ENCODE assay signal across 1 cellular context in the genomic region with DNA sequence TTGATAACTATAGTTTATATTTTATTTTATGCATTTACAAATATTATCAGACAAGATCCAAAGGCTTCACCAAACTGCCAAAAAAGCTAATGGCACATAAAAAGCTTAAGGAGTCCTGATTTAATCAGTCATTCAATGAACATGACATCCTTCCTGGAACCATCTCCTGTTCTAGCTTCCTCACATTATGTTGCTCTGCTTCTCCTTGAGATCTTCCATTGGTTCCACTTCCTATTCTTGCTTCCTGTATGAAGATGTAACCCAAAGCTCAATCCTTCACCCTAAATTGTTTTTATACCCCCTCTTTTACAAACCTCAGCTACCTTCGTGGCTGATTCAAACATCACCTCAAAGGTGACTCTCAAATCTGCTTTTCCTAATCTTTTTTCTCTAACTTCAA.
A peak's percentile ranks its signal among the peaks of the same experiment; 100 is the strongest.
TF ChIP-seq lines count a peak whose summit lies in the region.

No MANE protein-coding gene starts in this region.

TF ChIP-seq in GM12878, 131 proteins besides CTCF, POLR2A, EP300 and RAD21:
- TF ChIP-seq SPI1 (IDR thresholded peaks at IDR 0.05; ENCODE audit: borderline replicate concordance, insufficient read depth, low read depth, low read length): 0 out of 2 replicates have a peak, but pooled peaks have one; percentile 13
- TF ChIP-seq, protein P1, sequence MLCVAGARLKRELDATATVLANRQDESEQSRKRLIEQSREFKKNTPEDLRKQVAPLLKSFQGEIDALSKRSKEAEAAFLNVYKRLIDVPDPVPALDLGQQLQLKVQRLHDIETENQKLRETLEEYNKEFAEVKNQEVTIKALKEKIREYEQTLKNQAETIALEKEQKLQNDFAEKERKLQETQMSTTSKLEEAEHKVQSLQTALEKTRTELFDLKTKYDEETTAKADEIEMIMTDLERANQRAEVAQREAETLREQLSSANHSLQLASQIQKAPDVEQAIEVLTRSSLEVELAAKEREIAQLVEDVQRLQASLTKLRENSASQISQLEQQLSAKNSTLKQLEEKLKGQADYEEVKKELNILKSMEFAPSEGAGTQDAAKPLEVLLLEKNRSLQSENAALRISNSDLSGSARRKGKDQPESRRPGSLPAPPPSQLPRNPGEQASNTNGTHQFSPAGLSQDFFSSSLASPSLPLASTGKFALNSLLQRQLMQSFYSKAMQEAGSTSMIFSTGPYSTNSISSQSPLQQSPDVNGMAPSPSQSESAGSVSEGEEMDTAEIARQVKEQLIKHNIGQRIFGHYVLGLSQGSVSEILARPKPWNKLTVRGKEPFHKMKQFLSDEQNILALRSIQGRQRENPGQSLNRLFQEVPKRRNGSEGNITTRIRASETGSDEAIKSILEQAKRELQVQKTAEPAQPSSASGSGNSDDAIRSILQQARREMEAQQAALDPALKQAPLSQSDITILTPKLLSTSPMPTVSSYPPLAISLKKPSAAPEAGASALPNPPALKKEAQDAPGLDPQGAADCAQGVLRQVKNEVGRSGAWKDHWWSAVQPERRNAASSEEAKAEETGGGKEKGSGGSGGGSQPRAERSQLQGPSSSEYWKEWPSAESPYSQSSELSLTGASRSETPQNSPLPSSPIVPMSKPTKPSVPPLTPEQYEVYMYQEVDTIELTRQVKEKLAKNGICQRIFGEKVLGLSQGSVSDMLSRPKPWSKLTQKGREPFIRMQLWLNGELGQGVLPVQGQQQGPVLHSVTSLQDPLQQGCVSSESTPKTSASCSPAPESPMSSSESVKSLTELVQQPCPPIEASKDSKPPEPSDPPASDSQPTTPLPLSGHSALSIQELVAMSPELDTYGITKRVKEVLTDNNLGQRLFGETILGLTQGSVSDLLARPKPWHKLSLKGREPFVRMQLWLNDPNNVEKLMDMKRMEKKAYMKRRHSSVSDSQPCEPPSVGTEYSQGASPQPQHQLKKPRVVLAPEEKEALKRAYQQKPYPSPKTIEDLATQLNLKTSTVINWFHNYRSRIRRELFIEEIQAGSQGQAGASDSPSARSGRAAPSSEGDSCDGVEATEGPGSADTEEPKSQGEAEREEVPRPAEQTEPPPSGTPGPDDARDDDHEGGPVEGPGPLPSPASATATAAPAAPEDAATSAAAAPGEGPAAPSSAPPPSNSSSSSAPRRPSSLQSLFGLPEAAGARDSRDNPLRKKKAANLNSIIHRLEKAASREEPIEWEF (IDR thresholded peaks at IDR 0.05; ENCODE audit: insufficient replicate concordance, low read depth, low read length): no peak
